ENCODE assay signal across 8 cellular contexts in genomic region chr20:17531537-17532025, GRCh38. TPM values are rescaled to one million over a fixed set of nuclear protein-coding genes. Genes with fewer than 3 reads are reported as not detected.
A peak's percentile ranks its signal among the peaks of the same experiment; 100 is the strongest.
DNase-seq lines count a peak whose midpoint lies in the region; ATAC-seq, FAIRE-seq and TF ChIP-seq lines count a peak whose summit lies in the region.

No MANE protein-coding gene starts in this region.

- H3K23ac ChIP-seq in mesendoderm (ENCODE audit: low read length): peak overlapping the region; percentile 45

- POLR2A ChIA-PET in A549 (lab: Yijun Ruan, JAX): interaction anchor here (0.7 to 2.2 kb wide), 9 partner anchors 8 to 151 kb away, joined by 3 to 14 read pairs (median 4); partner anchors contain the start of genes DSTN and RRBP1
- POLR2A ChIA-PET in HEK293 (lab: Yijun Ruan, JAX): interaction anchor here (1.0 to 2.2 kb wide), 5 partner anchors 26 to 151 kb away, joined by 3 to 12 read pairs (median 5); partner anchors contain the start of genes DSTN and RRBP1

- no peak overlapping the region for H2AK5ac ChIP-seq in mesendoderm (ENCODE audit: low read length)

- H3K79me1 ChIP-seq in mesendoderm (ENCODE audit: low read length): no peaks in the 10 kb centered on the region

- H3K4me2 ChIP-seq in A549: peak overlapping the region; percentile 78
- H3K4me2 ChIP-seq in mesendoderm (ENCODE audit: low read length): peak overlapping the region; percentile 94

- H3K18ac ChIP-seq in mesendoderm (ENCODE audit: low read length): peak overlapping the region; percentile 91

- no peak for TF ChIP-seq POLR2A in A549 (IDR thresholded peaks at IDR 0.05; ENCODE audit: low read length)
- peak in 1 of 3 donors; percentile 4 for TF ChIP-seq POLR2A in body of pancreas (IDR thresholded peaks at IDR 0.05)

- H2BK5ac ChIP-seq in mesendoderm (ENCODE audit: low read length): no peak overlapping the region

- H3K4me1 ChIP-seq in A549 (peaks cover 22% of the 10 kb centered on the region), HEK293 (ENCODE audit: control insufficient read depth, insufficient read depth, low read length) (peaks cover 6% of the 10 kb centered on the region), body of pancreas (peaks cover 15% of the 10 kb centered on the region), mesendoderm (ENCODE audit: control insufficient read depth, low read depth, low read length) (peaks cover 1% of the 10 kb centered on the region)

- no peaks in the 10 kb centered on the region for H3K79me2 ChIP-seq in mesendoderm (ENCODE audit: control insufficient read depth, insufficient read depth, low read length)

- 23% methylated on average over 10 of the region's 10 CpGs for WGBS in A549 (ENCODE audit: missing lambda C conversion rate)
- 38 to 40% methylated on average over 10 of the region's 10 CpGs for WGBS in body of pancreas, 2 donors
- no CpG with 5 or more reads among the region's 10 CpGs for WGBS in mesendoderm (ENCODE audit: extremely low coverage, insufficient coverage, low lambda C conversion rate)

- no peak for FAIRE-seq in A549 (lab: Jason Lieb, UNC)
- FAIRE-seq in D721Med (lab: Jason Lieb, UNC): no peak

- no peak for TF ChIP-seq RAD21 in A549 (conservative IDR thresholded peaks at IDR 0.05 in 1 of 2, IDR thresholded peaks at IDR 0.05 in 1 of 2)

- CTCF ChIA-PET in A549 (lab: Yijun Ruan, JAX): interaction anchor here (0.6 to 21.9 kb wide), 14 partner anchors 10 to 439 kb away, joined by 3 to 501 read pairs (median 4); partner anchors contain the start of gene RRBP1
- CTCF ChIA-PET in HEK293 (lab: Yijun Ruan, JAX): interaction anchor here (0.8 to 1.5 kb wide), 3 partner anchors 86 to 464 kb away, joined by 4 to 6 read pairs (median 4); no protein-coding TSS in a partner anchor

- intact Hi-C loops in body of pancreas (cut with DNase I): no loop called here

- peak overlapping the region; percentile 86 to 95 for H3K27ac ChIP-seq in A549
- H3K27ac ChIP-seq in HEK293 (ENCODE audit: extremely low read depth, low read depth, low read length): peak overlapping the region; percentile 90
- peak overlapping the region; percentile 77 to 91 (median 85) for H3K27ac ChIP-seq in body of pancreas
- H3K27ac ChIP-seq in mesendoderm (ENCODE audit: low read depth, low read length): peak overlapping the region; percentile 62

- peak overlapping the region; percentile 90 for H4K8ac ChIP-seq in mesendoderm (ENCODE audit: low read depth, low read length)

- H3K4me3 ChIP-seq in A549: peak overlapping the region; percentile 55
- peak overlapping the region; percentile 51 for H3K4me3 ChIP-seq in HEK293 (ENCODE audit: low read depth, low read length)
- peak overlapping the region in 1 of 2 donors; percentile 3 for H3K4me3 ChIP-seq in body of pancreas
- H3K4me3 ChIP-seq in mesendoderm (ENCODE audit: low read length): peak overlapping the region; percentile 45

- peak overlapping the region; percentile 83 for H3K9ac ChIP-seq in mesendoderm (ENCODE audit: low read length)

- no peak for TF ChIP-seq EP300 in A549 (IDR thresholded peaks at IDR 0.05)

- H2BK120ac ChIP-seq in mesendoderm (ENCODE audit: low read depth, low read length): peak overlapping the region; percentile 79

- no peak overlapping the region for H2BK15ac ChIP-seq in mesendoderm (replicated peaks; ENCODE audit: low read depth)

- H3K36me3 ChIP-seq in HEK293 (ENCODE audit: control insufficient read depth in 2 of 2, insufficient read depth in 1 of 2, low read length in 2 of 2) (no peaks in the 10 kb centered on the region), body of pancreas (replicated peaks in 1 of 2; ENCODE audit: insufficient read depth in 1 of 2, low read depth in 2 of 2) (no peaks in the 10 kb centered on the region), mesendoderm (ENCODE audit: control insufficient read depth, insufficient read depth, low read length) (no peaks in the 10 kb centered on the region)

- DNase-seq in A549 (ENCODE audit: low read depth in 1 of 2, low spot score in 1 of 2): peak in 1 of 2 experiments; percentile 58
- DNase-seq in body of pancreas: no peak
- peak; percentile 71 for DNase-seq in mesendoderm
- DNase-seq in effector CD8-positive, alpha-beta T cell (lab: John Stamatoyannopoulos, UW): no peak
- no peak for DNase-seq in SIG-M5 (lab: John Stamatoyannopoulos, UW)
- no peak for DNase-seq in D721Med (ENCODE audit: insufficient read length, low spot score)
- DNase-seq in NCI-H2081 (lab: John Stamatoyannopoulos, UW): no peak

- peak in 1 of 2 experiments; percentile 60; a peak in 2 of 6 replicates for ATAC-seq in A549
- no peak for ATAC-seq in body of pancreas

- peak overlapping the region; percentile 93 for H3K56ac ChIP-seq in mesendoderm (ENCODE audit: low read length)

- no peak overlapping the region for H4K5ac ChIP-seq in mesendoderm (ENCODE audit: low read length)

- H3K4ac ChIP-seq in mesendoderm (ENCODE audit: low read depth, low read length): peak overlapping the region; percentile 75

- TF ChIP-seq CTCF in A549 (IDR thresholded peaks at IDR 0.05) (no peak), HEK293 (tag by site-specific recombination; IDR thresholded peaks at IDR 0.05) (no peak), body of pancreas (IDR thresholded peaks at IDR 0.05) (no peak), D721Med (IDR thresholded peaks at IDR 0.05; ENCODE audit: insufficient read depth, missing control alignments) (no peak)

- H3K27me3 ChIP-seq in body of pancreas (no peaks in the 10 kb centered on the region), mesendoderm (ENCODE audit: insufficient read depth, low read length, poor library complexity) (no peaks in the 10 kb centered on the region)

- H3K9me3 ChIP-seq in A549: no peaks in the 10 kb centered on the region
- no peaks in the 10 kb centered on the region for H3K9me3 ChIP-seq in HEK293 (ENCODE audit: control insufficient read depth, insufficient read depth, low read depth, low read length)
- H3K9me3 ChIP-seq in body of pancreas: no peaks in the 10 kb centered on the region

TF ChIP-seq in A549, 52 proteins besides CTCF, POLR2A, EP300 and RAD21 (continues in another document):
- TF ChIP-seq SMC3 (IDR thresholded peaks at IDR 0.05) (no peak), PBX3 (IDR thresholded peaks at IDR 0.05) (no peak), SREBF2 (IDR thresholded peaks at IDR 0.05) (no peak)

TF ChIP-seq in HEK293, 187 proteins besides CTCF, POLR2A, EP300 and RAD21 (continues in another document):
- TF ChIP-seq, protein P1, sequence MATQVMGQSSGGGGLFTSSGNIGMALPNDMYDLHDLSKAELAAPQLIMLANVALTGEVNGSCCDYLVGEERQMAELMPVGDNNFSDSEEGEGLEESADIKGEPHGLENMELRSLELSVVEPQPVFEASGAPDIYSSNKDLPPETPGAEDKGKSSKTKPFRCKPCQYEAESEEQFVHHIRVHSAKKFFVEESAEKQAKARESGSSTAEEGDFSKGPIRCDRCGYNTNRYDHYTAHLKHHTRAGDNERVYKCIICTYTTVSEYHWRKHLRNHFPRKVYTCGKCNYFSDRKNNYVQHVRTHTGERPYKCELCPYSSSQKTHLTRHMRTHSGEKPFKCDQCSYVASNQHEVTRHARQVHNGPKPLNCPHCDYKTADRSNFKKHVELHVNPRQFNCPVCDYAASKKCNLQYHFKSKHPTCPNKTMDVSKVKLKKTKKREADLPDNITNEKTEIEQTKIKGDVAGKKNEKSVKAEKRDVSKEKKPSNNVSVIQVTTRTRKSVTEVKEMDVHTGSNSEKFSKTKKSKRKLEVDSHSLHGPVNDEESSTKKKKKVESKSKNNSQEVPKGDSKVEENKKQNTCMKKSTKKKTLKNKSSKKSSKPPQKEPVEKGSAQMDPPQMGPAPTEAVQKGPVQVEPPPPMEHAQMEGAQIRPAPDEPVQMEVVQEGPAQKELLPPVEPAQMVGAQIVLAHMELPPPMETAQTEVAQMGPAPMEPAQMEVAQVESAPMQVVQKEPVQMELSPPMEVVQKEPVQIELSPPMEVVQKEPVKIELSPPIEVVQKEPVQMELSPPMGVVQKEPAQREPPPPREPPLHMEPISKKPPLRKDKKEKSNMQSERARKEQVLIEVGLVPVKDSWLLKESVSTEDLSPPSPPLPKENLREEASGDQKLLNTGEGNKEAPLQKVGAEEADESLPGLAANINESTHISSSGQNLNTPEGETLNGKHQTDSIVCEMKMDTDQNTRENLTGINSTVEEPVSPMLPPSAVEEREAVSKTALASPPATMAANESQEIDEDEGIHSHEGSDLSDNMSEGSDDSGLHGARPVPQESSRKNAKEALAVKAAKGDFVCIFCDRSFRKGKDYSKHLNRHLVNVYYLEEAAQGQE (tag by site-specific recombination; IDR thresholded peaks at IDR 0.05): no peak
- TF ChIP-seq ZNF223 (tag by site-specific recombination; IDR thresholded peaks at IDR 0.05) (no peak), SETDB1 (IDR thresholded peaks at IDR 0.05; ENCODE audit: insufficient read length, low read length) (no peak), ZNF600 (tag by site-specific recombination; IDR thresholded peaks at IDR 0.05) (peak; percentile 63), ZNF473 (tag by site-specific recombination; IDR thresholded peaks at IDR 0.05) (no peak), ZEB2 (tag by site-specific recombination; IDR thresholded peaks at IDR 0.05) (no peak), ZNF132 (tag by site-specific recombination; IDR thresholded peaks at IDR 0.05; ENCODE audit: borderline replicate concordance) (no peak), ZNF629 (tag by site-specific recombination; IDR thresholded peaks at IDR 0.05) (no peak), ZNF202 (tag by site-specific recombination; IDR thresholded peaks at IDR 0.05; ENCODE audit: borderline replicate concordance) (no peak), ZNF221 (tag by site-specific recombination; IDR thresholded peaks at IDR 0.05; ENCODE audit: borderline replicate concordance) (no peak), MEIS1 (CRISPR knock-in tag; IDR thresholded peaks at IDR 0.05; ENCODE audit: borderline replicate concordance) (no peak)

RNA-seq across cellular contexts. Expression of gene BFSP1, which starts 0.4 kb away (rescaled TPM):
- polyA plus RNA-seq in A549 (2011; rRNA removed): 6.1 and 7.2 TPM in 2 replicates
- 2.7 and 2.9 TPM in 2 replicates for polyA plus RNA-seq in A549 (2012; cell fraction: cytosol; rRNA removed)
- 2.1 and 2.6 TPM in 2 replicates for polyA plus RNA-seq in A549 (2012; cell fraction: nucleus; rRNA removed)
- 5.8 to 8.6 TPM (median 8.3 TPM) in 3 replicates for polyA plus RNA-seq in A549 (2017; fragmentation: RNase III; extraction: RNeasy Plus Mini Kit Qiagen cat#74134 plus additional on column Dnase treatment)
- polyA minus RNA-seq in A549 (2011; rRNA and poly(A)+ RNA removed): 3.6 and 3.7 TPM in 2 replicates
- total RNA-seq in body of pancreas: under 1 TPM; 0.52 to 0.99 TPM
- polyA plus RNA-seq in mesendoderm (2013, experiment 1 of 2): 2.2 TPM
- 2.4 TPM for polyA plus RNA-seq in mesendoderm (2013, experiment 2 of 2)

RNA-seq across cellular contexts. Expression of gene DSTN, which starts 38.3 kb away (rescaled TPM):
- polyA plus RNA-seq in A549 (2011; rRNA removed): 425 and 544 TPM in 2 replicates
- 291 and 367 TPM in 2 replicates for polyA plus RNA-seq in A549 (2012; cell fraction: cytosol; rRNA removed)
- polyA plus RNA-seq in A549 (2012; cell fraction: nucleus; rRNA removed): 69.9 and 92.9 TPM in 2 replicates
- 1,014 to 1,239 TPM (median 1,131 TPM) in 3 replicates for polyA plus RNA-seq in A549 (2017; fragmentation: RNase III; extraction: RNeasy Plus Mini Kit Qiagen cat#74134 plus additional on column Dnase treatment)
- polyA minus RNA-seq in A549 (2011; rRNA and poly(A)+ RNA removed): 40.0 and 44.5 TPM in 2 replicates
- total RNA-seq in body of pancreas: 100 to 1,000 TPM; 103 to 464 TPM
- 278 TPM for polyA plus RNA-seq in mesendoderm (2013, experiment 1 of 2)
- 278 TPM for polyA plus RNA-seq in mesendoderm (2013, experiment 2 of 2)
